ENCODE assay signal across 9 cellular contexts in genomic region chr15:90915216-90915807, GRCh38. TPM values are rescaled to one million over a fixed set of nuclear protein-coding genes. Genes with fewer than 3 reads are reported as not detected.
DNase-seq lines count a peak whose midpoint lies in the region; FAIRE-seq lines count a peak whose summit lies in the region.
"Had no signal": no experiment of that assay in that cellular context is flagged by ENCODE, and none has a peak within 500 bp of the region (broad histone marks: within the 10 kb centered on the region; RNA-seq: fewer than 3 reads in every experiment).

No MANE protein-coding gene starts in this region.

- H3K27ac ChIP-seq in SJCRH30 (peak overlapping the region; percentile 96), mesodermal cell (ENCODE audit: low read depth, low read length, severe bottlenecking) (peak overlapping the region; percentile 1)

- no peaks in the 10 kb centered on the region for H3K9me3 Mint-ChIP-seq in activated T-helper 2 cell treated with anti-CD3 and anti-CD28 coated beads, Interferon-gamma antibody, Interleukin-2, Interleukin-4, amounts not matched to agents 10 μg/mL and 5 μg/mL and 100 μg/mL, durations not matched to agents 14 hours and 24 hours and 36 hours
- H3K9me3 Mint-ChIP-seq: CD4-positive, alpha-beta memory T cell had no signal

- H3K27ac Mint-ChIP-seq in activated T-helper 2 cell treated with anti-CD3 and anti-CD28 coated beads, Interferon-gamma antibody, Interleukin-2, Interleukin-4, amounts not matched to agents 10 μg/mL and 5 μg/mL and 100 μg/mL, durations not matched to agents 14 hours and 24 hours and 36 hours: no peak overlapping the region

- DNase-seq in DMS 273 treated with DMSO at 0.1 percent for 48 hours (lab: John Stamatoyannopoulos, UW) (peak; percentile 39), SJCRH30 (peak; percentile 95 to 98), RCC 7860 (ENCODE audit: low spot score) (no peak), NCI-H774 (lab: John Stamatoyannopoulos, UW) (no peak)
- no peak for DNase-seq in activated T-helper 2 cell treated with anti-CD3 and anti-CD28 coated beads, Interferon-gamma antibody, Interleukin-2, Interleukin-4, amounts not matched to agents 10 μg/mL and 5 μg/mL and 100 μg/mL, durations not matched to agents 14 hours and 24 hours and 36 hours (ENCODE audit: low spot score)
- DNase-seq: activated naive CD4-positive, alpha-beta T cell treated with Interleukin-2 at 50 U/mL for 16 hours; CD4-positive, alpha-beta memory T cell; NCI-H345 had no signal

- intact Hi-C loops in activated T-helper 2 cell treated with anti-CD3 and anti-CD28 coated beads, Interferon-gamma antibody, Interleukin-2, Interleukin-4, amounts not matched to agents 10 μg/mL and 5 μg/mL and 100 μg/mL, durations not matched to agents 14 hours and 24 hours and 36 hours (cut with micrococcal nuclease): no loop called here

- FAIRE-seq in RCC 7860 (lab: Jason Lieb, UNC): no peak

- no peak overlapping the region for H3K4me3 Mint-ChIP-seq in activated T-helper 2 cell treated with anti-CD3 and anti-CD28 coated beads, Interferon-gamma antibody, Interleukin-2, Interleukin-4, amounts not matched to agents 10 μg/mL and 5 μg/mL and 100 μg/mL, durations not matched to agents 14 hours and 24 hours and 36 hours (ENCODE audit: low read depth)
- H3K4me3 Mint-ChIP-seq: CD4-positive, alpha-beta memory T cell had no signal

- H3K36me3 ChIP-seq in SJCRH30: no peaks in the 10 kb centered on the region; the same call in 1 of the 2 replicates
- peaks cover 51% of the 10 kb centered on the region for H3K36me3 ChIP-seq in mesodermal cell (ENCODE audit: control insufficient read depth, insufficient read depth, low read length)

- H3K4me3 ChIP-seq in SJCRH30: peak overlapping the region; percentile 0; the same call in 1 of the 2 replicates
- no peak overlapping the region for H3K4me3 ChIP-seq in mesodermal cell (ENCODE audit: extremely low read depth, insufficient read depth, low read length, poor library complexity, severe bottlenecking)

- no peaks in the 10 kb centered on the region for H3K9me3 ChIP-seq in SJCRH30 (replicated peaks)
- no peaks in the 10 kb centered on the region for H3K9me3 ChIP-seq in mesodermal cell (ENCODE audit: control insufficient read depth, low read length)

- no peaks in the 10 kb centered on the region for H3K4me1 Mint-ChIP-seq in activated T-helper 2 cell treated with anti-CD3 and anti-CD28 coated beads, Interferon-gamma antibody, Interleukin-2, Interleukin-4, amounts not matched to agents 10 μg/mL and 5 μg/mL and 100 μg/mL, durations not matched to agents 14 hours and 24 hours and 36 hours (ENCODE audit: low read depth)
- H3K4me1 Mint-ChIP-seq: CD4-positive, alpha-beta memory T cell had no signal

- peaks cover 90% of the 10 kb centered on the region for H3K36me3 Mint-ChIP-seq in activated T-helper 2 cell treated with anti-CD3 and anti-CD28 coated beads, Interferon-gamma antibody, Interleukin-2, Interleukin-4, amounts not matched to agents 10 μg/mL and 5 μg/mL and 100 μg/mL, durations not matched to agents 14 hours and 24 hours and 36 hours (ENCODE audit: low read depth)

- 91 to 97% methylated on average over 4 to 6 of the region's 7 CpGs for WGBS in mesodermal cell (ENCODE audit: insufficient coverage in 2 of 2), 2 experiments

- H3K27me3 ChIP-seq in SJCRH30: no peaks in the 10 kb centered on the region

- H3K4me1 ChIP-seq in SJCRH30 (peaks cover 31% of the 10 kb centered on the region), mesodermal cell (ENCODE audit: control insufficient read depth, insufficient read depth, low read length, poor library complexity, severe bottlenecking) (peaks cover 10% of the 10 kb centered on the region)

- no peaks in the 10 kb centered on the region for H3K27me3 Mint-ChIP-seq in activated T-helper 2 cell treated with anti-CD3 and anti-CD28 coated beads, Interferon-gamma antibody, Interleukin-2, Interleukin-4, amounts not matched to agents 10 μg/mL and 5 μg/mL and 100 μg/mL, durations not matched to agents 14 hours and 24 hours and 36 hours (ENCODE audit: low read depth)
- H3K27me3 Mint-ChIP-seq: CD4-positive, alpha-beta memory T cell had no signal

RNA-seq across cellular contexts. Expression of gene MAN2A2, which starts 12.2 kb away (rescaled TPM):
- 11.0 and 12.6 TPM in 2 replicates for total RNA-seq in SJCRH30 (2014; rRNA removed; shearing (Covaris generic))
- polyA plus RNA-seq in mesodermal cell (2013, experiment 1 of 2): 18.8 TPM
- polyA plus RNA-seq in mesodermal cell (2013, experiment 2 of 2): 27.2 TPM
- 200 and 201 TPM in 2 replicates for total RNA-seq in activated T-helper 2 cell treated with anti-CD3 and anti-CD28 coated beads, Interferon-gamma antibody, Interleukin-2, Interleukin-4, amounts not matched to agents 10 μg/mL and 5 μg/mL and 100 μg/mL, durations not matched to agents 14 hours and 24 hours and 36 hours

RNA-seq across cellular contexts. Expression of gene HDDC3, which starts 17.0 kb away (rescaled TPM):
- total RNA-seq in SJCRH30 (2014; rRNA removed; shearing (Covaris generic)): 4.6 and 4.7 TPM in 2 replicates
- 16.3 TPM for polyA plus RNA-seq in mesodermal cell (2013, experiment 1 of 2)
- polyA plus RNA-seq in mesodermal cell (2013, experiment 2 of 2): 13.4 TPM
- 38.6 and 43.0 TPM in 2 replicates for total RNA-seq in activated T-helper 2 cell treated with anti-CD3 and anti-CD28 coated beads, Interferon-gamma antibody, Interleukin-2, Interleukin-4, amounts not matched to agents 10 μg/mL and 5 μg/mL and 100 μg/mL, durations not matched to agents 14 hours and 24 hours and 36 hours

RNA-seq across cellular contexts. Expression of gene UNC45A, which starts 19.8 kb away (rescaled TPM):
- 40.7 and 42.4 TPM in 2 replicates for total RNA-seq in SJCRH30 (2014; rRNA removed; shearing (Covaris generic))
- polyA plus RNA-seq in mesodermal cell (2013, experiment 1 of 2): 74.7 TPM
- polyA plus RNA-seq in mesodermal cell (2013, experiment 2 of 2): 62.6 TPM
- total RNA-seq in activated T-helper 2 cell treated with anti-CD3 and anti-CD28 coated beads, Interferon-gamma antibody, Interleukin-2, Interleukin-4, amounts not matched to agents 10 μg/mL and 5 μg/mL and 100 μg/mL, durations not matched to agents 14 hours and 24 hours and 36 hours: 74.1 and 75.7 TPM in 2 replicates

RNA-seq across cellular contexts. Expression of gene FES, which starts 31.0 kb away (rescaled TPM):
- total RNA-seq in SJCRH30 (2014; rRNA removed; shearing (Covaris generic)): 0.25 and 1.1 TPM in 2 replicates
- 30.9 TPM for polyA plus RNA-seq in mesodermal cell (2013, experiment 1 of 2)
- 24.3 TPM for polyA plus RNA-seq in mesodermal cell (2013, experiment 2 of 2)
- total RNA-seq in activated T-helper 2 cell treated with anti-CD3 and anti-CD28 coated beads, Interferon-gamma antibody, Interleukin-2, Interleukin-4, amounts not matched to agents 10 μg/mL and 5 μg/mL and 100 μg/mL, durations not matched to agents 14 hours and 24 hours and 36 hours: 51.9 and 55.8 TPM in 2 replicates
- polyA plus RNA-seq: CD4-positive, alpha-beta memory T cell had no signal

RNA-seq across cellular contexts. Expression of gene RCCD1, which starts 39.4 kb away (rescaled TPM):
- total RNA-seq in SJCRH30 (2014; rRNA removed; shearing (Covaris generic)): 6.8 and 8.6 TPM in 2 replicates
- 10.6 TPM for polyA plus RNA-seq in mesodermal cell (2013, experiment 1 of 2)
- 10.4 TPM for polyA plus RNA-seq in mesodermal cell (2013, experiment 2 of 2)
- total RNA-seq in activated T-helper 2 cell treated with anti-CD3 and anti-CD28 coated beads, Interferon-gamma antibody, Interleukin-2, Interleukin-4, amounts not matched to agents 10 μg/mL and 5 μg/mL and 100 μg/mL, durations not matched to agents 14 hours and 24 hours and 36 hours: 30.1 and 31.0 TPM in 2 replicates

Comparison
In these comparisons a context has a peak if more than half of its experiments do, and no peak if none do; other contexts are left out.
1. DNase-seq: peak in DMS 273 treated with DMSO at 0.1 percent for 48 hours (single experiment) and SJCRH30 (2 of 2); none in activated T-helper 2 cell treated with anti-CD3 and anti-CD28 coated beads, Interferon-gamma antibody, Interleukin-2, Interleukin-4, amounts not matched to agents 10 μg/mL and 5 μg/mL and 100 μg/mL, durations not matched to agents 14 hours and 24 hours and 36 hours (single experiment), RCC 7860 (single experiment) and NCI-H774 (single experiment).
2. RNA of gene MAN2A2, which starts 12.2 kb away (total RNA-seq): 200 to 201 TPM in activated T-helper 2 cell treated with anti-CD3 and anti-CD28 coated beads, Interferon-gamma antibody, Interleukin-2, Interleukin-4, amounts not matched to agents 10 μg/mL and 5 μg/mL and 100 μg/mL, durations not matched to agents 14 hours and 24 hours and 36 hours; 11.0 to 12.6 TPM in SJCRH30; every median in the first group is over 10 times any median in the second.